18 cellular contexts compared by ENCODE assay signal in genomic region chr9:135144581-135145108, GRCh38. TPM values are rescaled to one million over a fixed set of nuclear protein-coding genes. Genes with fewer than 3 reads are reported as not detected.
A peak's percentile ranks its signal among the peaks of the same experiment; 100 is the strongest.
DNase-seq lines count a peak whose midpoint lies in the region; TF ChIP-seq lines count a peak whose summit lies in the region.
"Had no signal": no experiment of that assay in that cellular context is flagged by ENCODE, and none has a peak within 500 bp of the region (broad histone marks: within the 10 kb centered on the region; RNA-seq: fewer than 3 reads in every experiment).

No MANE protein-coding gene starts in this region.

- H3K14ac ChIP-seq in neuronal stem cell (ENCODE audit: low read length) = no peak overlapping the region

- H3K18ac ChIP-seq in neuronal stem cell (ENCODE audit: low read length) = peak overlapping the region; percentile 46

- H3K4me3 ChIP-seq in neuronal stem cell (ENCODE audit: low read length in 2 of 2) = no peak overlapping the region
- H3K4me3 ChIP-seq in HAP-1 = no peak overlapping the region
- no peak overlapping the region for H3K4me3 ChIP-seq in effector memory CD4-positive, alpha-beta T cell (ENCODE audit: insufficient read depth, low read depth, low read length, poor library complexity, severe bottlenecking)
- H3K4me3 ChIP-seq: breast epithelium, psoas muscle, suprapubic skin had no signal

- H3K27ac ChIP-seq in neuronal stem cell (replicated peaks; ENCODE audit: low read length) = no peak overlapping the region
- H3K27ac ChIP-seq in effector memory CD4-positive, alpha-beta T cell (ENCODE audit: insufficient read depth, low read length, poor library complexity, severe bottlenecking) = no peak overlapping the region
- H3K27ac ChIP-seq: breast epithelium, psoas muscle, suprapubic skin had no signal

- no peak overlapping the region for H2BK120ac ChIP-seq in neuronal stem cell (ENCODE audit: low read depth, low read length)

- DNase-seq in NCI-H1436 (lab: John Stamatoyannopoulos, UW) (peak; percentile 67), NCI-H1436 treated with DMSO at 0.1 percent for 48 hours (lab: John Stamatoyannopoulos, UW) (no peak), Daoy (ENCODE audit: low read depth) (peak; percentile 91), NCI-H446 treated with DMSO at 0.1 percent for 48 hours (lab: John Stamatoyannopoulos, UW) (peak; percentile 64), neuronal stem cell (ENCODE audit: low spot score) (no peak), HAP-1 (ENCODE audit: low spot score in 2 of 2) (no peak), GM20000 (ENCODE audit: low spot score) (no peak)
- no peak for DNase-seq in effector memory CD4-positive, alpha-beta T cell
- DNase-seq: activated B cell treated with CpG ODN at 0.5 μM for 24 hours; activated naive CD8-positive, alpha-beta T cell treated with anti-CD3 and anti-CD28 coated beads for 36 hours; left colon; NCI-H2107; psoas muscle; SHP77 treated with DMSO at 0.1 percent for 48 hours; T-helper 2 cell had no signal

- H3K9ac ChIP-seq in neuronal stem cell (ENCODE audit: low read depth, low read length, poor library complexity) = no peak overlapping the region

- no peak overlapping the region for H3K4me2 ChIP-seq in neuronal stem cell (ENCODE audit: insufficient read depth, low read length, poor library complexity, severe bottlenecking)

- H3K36me3 ChIP-seq in neuronal stem cell (replicated peaks in 1 of 2; ENCODE audit: control insufficient read depth in 2 of 2, insufficient read depth in 2 of 2, low read length in 2 of 2) (no peaks in the 10 kb centered on the region), HAP-1 (replicated peaks) (no peaks in the 10 kb centered on the region)
- no peaks in the 10 kb centered on the region for H3K36me3 ChIP-seq in effector memory CD4-positive, alpha-beta T cell (ENCODE audit: control insufficient read depth, insufficient read depth, low read length)
- H3K36me3 ChIP-seq: breast epithelium, suprapubic skin had no signal

- H3K4ac ChIP-seq in neuronal stem cell (ENCODE audit: low read length) = no peak overlapping the region

- H3K23ac ChIP-seq in neuronal stem cell (ENCODE audit: low read depth, low read length, poor library complexity) = peak overlapping the region; percentile 21

- in situ Hi-C loops in HAP-1 (cut with MboI; ENCODE audit: low sequenced_read_pairs) = no loop called here

- H3K27me3 ChIP-seq in neuronal stem cell (ENCODE audit: control insufficient read depth in 3 of 3, insufficient read depth in 3 of 3, low read depth in 1 of 3, low read length in 3 of 3) (peaks cover 0 to 15% (median 0%) of the 10 kb centered on the region in 3 experiments), HAP-1 (ENCODE audit: low read depth) (no peaks in the 10 kb centered on the region)
- H3K27me3 ChIP-seq in effector memory CD4-positive, alpha-beta T cell (replicated peaks; ENCODE audit: control insufficient read depth, insufficient read depth, low read length, poor library complexity, severe bottlenecking) = peaks cover 5% of the 10 kb centered on the region

- H3K79me1 ChIP-seq in neuronal stem cell (ENCODE audit: low read depth, low read length) = no peaks in the 10 kb centered on the region

- no peak overlapping the region for H4K91ac ChIP-seq in neuronal stem cell (ENCODE audit: low read depth, low read length, poor library complexity)

- peak overlapping the region; percentile 71 for H2AK5ac ChIP-seq in neuronal stem cell (ENCODE audit: low read depth, low read length)

- no peak overlapping the region for H4K8ac ChIP-seq in neuronal stem cell (ENCODE audit: low read depth, low read length)

- H3K9me3 ChIP-seq in neuronal stem cell (replicated peaks in 1 of 2; ENCODE audit: control insufficient read depth in 2 of 2, insufficient read depth in 1 of 2, low read depth in 1 of 2, low read length in 2 of 2) (peaks cover 0 to 4% of the 10 kb centered on the region in 2 donors), HAP-1 (no peaks in the 10 kb centered on the region)
- H3K9me3 ChIP-seq in effector memory CD4-positive, alpha-beta T cell (ENCODE audit: control insufficient read depth, low read length) = no peaks in the 10 kb centered on the region
- H3K9me3 ChIP-seq: psoas muscle, suprapubic skin had no signal

- H2BK12ac ChIP-seq in neuronal stem cell (ENCODE audit: low read length) = no peak overlapping the region

- no CpG with 5 or more reads among the region's 16 CpGs for WGBS in neuronal stem cell (ENCODE audit: extremely low coverage in 2 of 2, insufficient read length in 2 of 2, insufficient replicate concordance in 1 of 2), 2 donors

- TF ChIP-seq CTCF in GM20000 (IDR thresholded peaks at IDR 0.05; ENCODE audit: extremely low read depth, missing control alignments) = no peak

- peak overlapping the region; percentile 1 for H2BK15ac ChIP-seq in neuronal stem cell (ENCODE audit: low read length)

- peak overlapping the region; percentile 7 for H2BK5ac ChIP-seq in neuronal stem cell (ENCODE audit: low read length)

- H3K4me1 ChIP-seq in neuronal stem cell (ENCODE audit: control insufficient read depth in 2 of 2, insufficient read depth in 1 of 2, low read depth in 1 of 2, low read length in 2 of 2) = peaks cover 0 to 6% of the 10 kb centered on the region in 2 donors
- H3K4me1 ChIP-seq in HAP-1 = no peaks in the 10 kb centered on the region
- H3K4me1 ChIP-seq in effector memory CD4-positive, alpha-beta T cell (ENCODE audit: control insufficient read depth, insufficient read depth, low read length, poor library complexity, severe bottlenecking) = no peaks in the 10 kb centered on the region
- H3K4me1 ChIP-seq: breast epithelium, psoas muscle had no signal

- H2AFZ ChIP-seq in neuronal stem cell (ENCODE audit: low read length) = no peak overlapping the region

RNA-seq across cellular contexts. Expression of gene OLFM1, which starts 57.2 kb away (rescaled TPM):
- total RNA-seq in Daoy (2014; rRNA removed; shearing (Covaris generic)) = 23.7 and 35.5 TPM in 2 replicates
- polyA plus RNA-seq in neuronal stem cell (2013, experiment 1 of 2) = 5.8 TPM
- polyA plus RNA-seq in neuronal stem cell (2013, experiment 2 of 2) = 5.8 TPM
- total RNA-seq: activated B cell treated with CpG ODN at 0.5 μM for 24 hours; activated naive CD8-positive, alpha-beta T cell treated with anti-CD3 and anti-CD28 coated beads for 36 hours; epithelial cell of proximal tubule had no signal

Comparison
In these comparisons a context has a peak if more than half of its experiments do, and no peak if none do; other contexts are left out.
1. DNase-seq: peak in NCI-H1436 (single experiment), Daoy (single experiment) and NCI-H446 treated with DMSO at 0.1 percent for 48 hours (single experiment); none in NCI-H1436 treated with DMSO at 0.1 percent for 48 hours (single experiment), neuronal stem cell (single experiment), HAP-1 (0 of 2), effector memory CD4-positive, alpha-beta T cell (0 of 3) and GM20000 (single experiment).